ENCODE assay signal across 18 cellular contexts in genomic region chr20:61953789-61954125, GRCh38.
DNase-seq lines count a peak whose midpoint lies in the region; ATAC-seq and TF ChIP-seq lines count a peak whose summit lies in the region.
"Had no signal": no experiment of that assay in that cellular context is flagged by ENCODE, and none has a peak within 500 bp of the region (broad histone marks: within the 10 kb centered on the region; RNA-seq: fewer than 3 reads in every experiment).

No MANE protein-coding gene starts in this region.

- H3K4me1 Mint-ChIP-seq in activated CD4-positive, alpha-beta memory T cell treated with anti-CD3 and anti-CD28 coated beads for 36 hours (ENCODE audit: low read depth) = no peaks in the 10 kb centered on the region
- H3K4me1 Mint-ChIP-seq in activated CD4-positive, alpha-beta memory T cell treated with anti-CD3 and anti-CD28 coated beads, Interleukin-2, amount 10 ng/mL, durations not matched to agents 7 days and 5 days = no peaks in the 10 kb centered on the region
- no peaks in the 10 kb centered on the region for H3K4me1 Mint-ChIP-seq in CD14-positive monocyte
- H3K4me1 Mint-ChIP-seq: activated naive CD8-positive, alpha-beta T cell treated with anti-CD3 and anti-CD28 coated beads, Interleukin-2, amount 10 ng/mL, durations not matched to agents 7 days and 5 days; memory B cell had no signal

- H3K27me3 Mint-ChIP-seq in activated CD4-positive, alpha-beta memory T cell treated with anti-CD3 and anti-CD28 coated beads for 36 hours = peaks cover 25% of the 10 kb centered on the region
- H3K27me3 Mint-ChIP-seq in activated CD4-positive, alpha-beta memory T cell treated with anti-CD3 and anti-CD28 coated beads, Interleukin-2, amount 10 ng/mL, durations not matched to agents 7 days and 5 days = peaks cover 4% of the 10 kb centered on the region
- H3K27me3 Mint-ChIP-seq in CD14-positive monocyte (ENCODE audit: low read depth in 3 of 3) = peaks cover 2 to 16% (median 6%) of the 10 kb centered on the region in 3 donors

- CTCF ChIA-PET in activated CD4-positive, alpha-beta memory T cell treated with anti-CD3 and anti-CD28 coated beads for 36 hours (lab: Charles Lee) = no interaction called here
- CTCF ChIA-PET in activated CD4-positive, alpha-beta memory T cell treated with anti-CD3 and anti-CD28 coated beads, Interleukin-2, amount 10 ng/mL, durations not matched to agents 7 days and 5 days (lab: Charles Lee) = no interaction called here

- POLR2A ChIA-PET in activated CD4-positive, alpha-beta memory T cell treated with anti-CD3 and anti-CD28 coated beads for 36 hours (lab: Charles Lee) = no interaction called here
- POLR2A ChIA-PET in activated CD4-positive, alpha-beta memory T cell treated with anti-CD3 and anti-CD28 coated beads, Interleukin-2, amount 10 ng/mL, durations not matched to agents 7 days and 5 days (lab: Charles Lee) = no interaction called here

- no peak overlapping the region for H3K27ac Mint-ChIP-seq in activated CD4-positive, alpha-beta memory T cell treated with anti-CD3 and anti-CD28 coated beads for 36 hours
- H3K27ac Mint-ChIP-seq in activated CD4-positive, alpha-beta memory T cell treated with anti-CD3 and anti-CD28 coated beads, Interleukin-2, amount 10 ng/mL, durations not matched to agents 7 days and 5 days = no peak overlapping the region
- no peak overlapping the region for H3K27ac Mint-ChIP-seq in CD14-positive monocyte
- H3K27ac Mint-ChIP-seq: activated naive CD8-positive, alpha-beta T cell treated with anti-CD3 and anti-CD28 coated beads, Interleukin-2, amount 10 ng/mL, durations not matched to agents 7 days and 5 days; activated T-helper 2 cell treated with anti-CD3 and anti-CD28 coated beads, Interferon-gamma antibody, Interleukin-2, Interleukin-4, amounts not matched to agents 10 μg/mL and 5 μg/mL and 100 μg/mL, durations not matched to agents 14 hours and 24 hours and 36 hours; memory B cell; progenitor cell of endocrine pancreas had no signal

- intact Hi-C loops in activated CD4-positive, alpha-beta memory T cell treated with anti-CD3 and anti-CD28 coated beads for 36 hours (cut with micrococcal nuclease) = no loop called here
- intact Hi-C loops in posterior vena cava (cut with DNase I) (no loop called here), CD14-positive monocyte (cut with micrococcal nuclease) (no loop called here)

- peak; percentile 4 for DNase-seq in activated CD4-positive, alpha-beta memory T cell treated with anti-CD3 and anti-CD28 coated beads for 36 hours
- DNase-seq in activated CD4-positive, alpha-beta memory T cell treated with anti-CD3 and anti-CD28 coated beads, Interleukin-2, amount 10 ng/mL, durations not matched to agents 7 days and 5 days = no peak
- DNase-seq in NCI-H187 (lab: John Stamatoyannopoulos, UW) (peak; percentile 28 to 60), NCI-H526 treated with DMSO at 0.1 percent for 48 hours (lab: John Stamatoyannopoulos, UW) (peak; percentile 47), posterior vena cava (ENCODE audit: low spot score) (peak; percentile 70), CD14-positive monocyte (ENCODE audit: low spot score) (no peak), left lobe of liver (ENCODE audit: low spot score) (no peak)
- DNase-seq: activated CD4-positive, alpha-beta T cell treated with anti-CD3 and anti-CD28 coated beads, Interleukin-2, amount 50 U/mL, for 4 hours; activated naive CD8-positive, alpha-beta T cell treated with anti-CD3 and anti-CD28 coated beads, Interleukin-2, amount 10 ng/mL, durations not matched to agents 7 days and 5 days; KG1; NCI-H510A treated with DMSO at 0.1 percent for 48 hours; stimulated activated CD4-positive, alpha-beta T cell treated with anti-CD3 and anti-CD28 coated beads, Interleukin-12 subunit alpha, Interleukin-12 subunit beta, amount 100 ng/mL, for 4 hours; stimulated activated CD4-positive, alpha-beta T cell treated with anti-CD3 and anti-CD28 coated beads, Interleukin-4, amount 100 ng/mL, for 1 hour; trophoblast cell had no signal

- no peak overlapping the region for H3K4me3 Mint-ChIP-seq in activated CD4-positive, alpha-beta memory T cell treated with anti-CD3 and anti-CD28 coated beads for 36 hours
- H3K4me3 Mint-ChIP-seq in activated CD4-positive, alpha-beta memory T cell treated with anti-CD3 and anti-CD28 coated beads, Interleukin-2, amount 10 ng/mL, durations not matched to agents 7 days and 5 days = no peak overlapping the region
- no peak overlapping the region for H3K4me3 Mint-ChIP-seq in CD14-positive monocyte
- H3K4me3 Mint-ChIP-seq: activated naive CD8-positive, alpha-beta T cell treated with anti-CD3 and anti-CD28 coated beads, Interleukin-2, amount 10 ng/mL, durations not matched to agents 7 days and 5 days; memory B cell had no signal

- no peaks in the 10 kb centered on the region for H3K9me3 Mint-ChIP-seq in activated CD4-positive, alpha-beta memory T cell treated with anti-CD3 and anti-CD28 coated beads for 36 hours
- H3K9me3 Mint-ChIP-seq in activated CD4-positive, alpha-beta memory T cell treated with anti-CD3 and anti-CD28 coated beads, Interleukin-2, amount 10 ng/mL, durations not matched to agents 7 days and 5 days = peaks cover 2% of the 10 kb centered on the region
- peaks cover 0 to 5% (median under 1%) of the 10 kb centered on the region in 7 donors for H3K9me3 Mint-ChIP-seq in CD14-positive monocyte
- H3K9me3 Mint-ChIP-seq: activated T-helper 2 cell treated with anti-CD3 and anti-CD28 coated beads, Interferon-gamma antibody, Interleukin-2, Interleukin-4, amounts not matched to agents 10 μg/mL and 5 μg/mL and 100 μg/mL, durations not matched to agents 14 hours and 24 hours and 36 hours; memory B cell had no signal

- no peak for ATAC-seq in left lobe of liver
- ATAC-seq: right lobe of liver had no signal

- no peaks in the 10 kb centered on the region for H3K36me3 Mint-ChIP-seq in activated CD4-positive, alpha-beta memory T cell treated with anti-CD3 and anti-CD28 coated beads for 36 hours
- H3K36me3 Mint-ChIP-seq in activated CD4-positive, alpha-beta memory T cell treated with anti-CD3 and anti-CD28 coated beads, Interleukin-2, amount 10 ng/mL, durations not matched to agents 7 days and 5 days (ENCODE audit: low read depth) = no peaks in the 10 kb centered on the region
- no peaks in the 10 kb centered on the region for H3K36me3 Mint-ChIP-seq in CD14-positive monocyte
- H3K36me3 Mint-ChIP-seq: activated naive CD8-positive, alpha-beta T cell treated with anti-CD3 and anti-CD28 coated beads, Interleukin-2, amount 10 ng/mL, durations not matched to agents 7 days and 5 days; memory B cell had no signal

- TF ChIP-seq CTCF in CD14-positive monocyte (IDR thresholded peaks at IDR 0.05) = no peak

Comparison
In these comparisons a context has a peak if more than half of its experiments do, and no peak if none do; other contexts are left out.
1. DNase-seq: peak in activated CD4-positive, alpha-beta memory T cell treated with anti-CD3 and anti-CD28 coated beads for 36 hours (single experiment), NCI-H187 (2 of 2), NCI-H526 treated with DMSO at 0.1 percent for 48 hours (single experiment) and posterior vena cava (single experiment); none in activated CD4-positive, alpha-beta memory T cell treated with anti-CD3 and anti-CD28 coated beads, Interleukin-2, amount 10 ng/mL, durations not matched to agents 7 days and 5 days (single experiment), CD14-positive monocyte (single experiment) and left lobe of liver (single experiment).